22 cellular contexts compared by ENCODE assay signal in genomic region chr20:53760025-53760441, GRCh38.
A peak's percentile ranks its signal among the peaks of the same experiment; 100 is the strongest.
DNase-seq lines count a peak whose midpoint lies in the region; ATAC-seq and TF ChIP-seq lines count a peak whose summit lies in the region.
"Had no signal": no experiment of that assay in that cellular context is flagged by ENCODE, and none has a peak within 500 bp of the region (broad histone marks: within the 10 kb centered on the region; RNA-seq: fewer than 3 reads in every experiment).

No MANE protein-coding gene starts in this region.

- H3K79me2 ChIP-seq in SK-N-SH (ENCODE audit: insufficient read depth) (no peaks in the 10 kb centered on the region), PC-3 (ENCODE audit: low read length) (no peaks in the 10 kb centered on the region)
- H3K79me2 ChIP-seq: hepatocyte had no signal

- H3K4me1 ChIP-seq in SK-N-SH (ENCODE audit: control insufficient read depth in 1 of 2, insufficient read depth in 2 of 2, low read depth in 1 of 2, low read length in 1 of 2) (0 out of 4 replicates have a peak, but pooled peaks cover 0 to 4% of the 10 kb centered on the region in 2 experiments), PC-3 (ENCODE audit: insufficient read depth, low read length) (peaks cover 17% of the 10 kb centered on the region), mesenchymal stem cell (ENCODE audit: control insufficient read depth, insufficient read depth, low read depth, low read length) (no peaks in the 10 kb centered on the region)
- H3K4me1 ChIP-seq: tibial artery had no signal

- no peak overlapping the region for H3K23ac ChIP-seq in mesenchymal stem cell (ENCODE audit: low read length in 2 of 2)

- no peak overlapping the region for H2BK12ac ChIP-seq in mesenchymal stem cell (ENCODE audit: low read length in 2 of 2)

- no peak overlapping the region for H3K14ac ChIP-seq in mesenchymal stem cell (ENCODE audit: low read length in 2 of 2)

- TF ChIP-seq CTCF in SK-N-SH (IDR thresholded peaks at IDR 0.05) (no peak), PC-3 (conservative IDR thresholded peaks at IDR 0.05; ENCODE audit: low read depth, low read length) (no peak)

- H3K27me3 ChIP-seq in SK-N-SH (ENCODE audit: insufficient read depth): no peaks in the 10 kb centered on the region
- H3K27me3 ChIP-seq in PC-3 (ENCODE audit: low read length): no peaks in the 10 kb centered on the region
- no peaks in the 10 kb centered on the region for H3K27me3 ChIP-seq in mesenchymal stem cell (ENCODE audit: control insufficient read depth in 1 of 2, insufficient read depth in 1 of 2, low read length in 2 of 2)
- H3K27me3 ChIP-seq: cardiac muscle cell, hepatocyte, tibial artery had no signal

- 92% methylated on average over 4 of the region's 4 CpGs for WGBS in SK-N-SH (ENCODE audit: low lambda C conversion rate)
- 97% methylated on average over 4 of the region's 4 CpGs for WGBS in mesenchymal stem cell

- BruUV-seq in PC-3 (replicated peaks; lab: Mats Ljungman, UMichigan): no TSS peak

- H3F3A ChIP-seq in SK-N-SH (replicated peaks; ENCODE audit: insufficient read depth) (peaks cover 4% of the 10 kb centered on the region), PC-3 (ENCODE audit: low read length, unreplicated experiment) (peaks cover 4% of the 10 kb centered on the region)

- H4K91ac ChIP-seq in mesenchymal stem cell (ENCODE audit: low read length): no peak overlapping the region

- H2BK120ac ChIP-seq in mesenchymal stem cell (ENCODE audit: low read depth, low read length): no peak overlapping the region

- no peak for ATAC-seq in SK-N-SH treated with all-trans-retinoic acid at 6 μM for 48 hours
- ATAC-seq in HG03064 (IDR thresholded peaks at IDR 0.05; ENCODE audit: low read depth, unreplicated experiment): peak; percentile 62
- no peak for ATAC-seq in HG02981 (IDR thresholded peaks at IDR 0.05; ENCODE audit: unreplicated experiment)
- ATAC-seq in PC-3: no peak
- ATAC-seq: activated CD8-positive, alpha-beta T cell treated with anti-CD3 and anti-CD28 coated beads for 36 hours; sciatic nerve had no signal

- no peak overlapping the region for H3K18ac ChIP-seq in mesenchymal stem cell (ENCODE audit: low read depth in 1 of 2, low read length in 2 of 2)

- H3K9me3 ChIP-seq in SK-N-SH (no peaks in the 10 kb centered on the region), PC-3 (ENCODE audit: low read length) (no peaks in the 10 kb centered on the region), mesenchymal stem cell (ENCODE audit: control insufficient read depth, low read length) (no peaks in the 10 kb centered on the region)
- H3K9me3 ChIP-seq: tibial artery had no signal

- H2BK15ac ChIP-seq in mesenchymal stem cell (ENCODE audit: low read depth, poor library complexity, severe bottlenecking): no peak overlapping the region

- H2AK5ac ChIP-seq in mesenchymal stem cell (ENCODE audit: low read length, severe bottlenecking): no peak overlapping the region

- no peak overlapping the region for H4K8ac ChIP-seq in mesenchymal stem cell (ENCODE audit: low read length)

- CTCF ChIA-PET in SK-N-SH (lab: Yijun Ruan, JAX) (no interaction called here), PC-3 (lab: Charles Lee) (no interaction called here)

- H3K4me3 ChIP-seq in SK-N-SH (ENCODE audit: low read depth in 2 of 2, low read length in 1 of 2) (no peak overlapping the region), PC-3 (ENCODE audit: low read length) (no peak overlapping the region), mesenchymal stem cell (ENCODE audit: insufficient read depth in 1 of 2, low read depth in 1 of 2, low read length in 2 of 2) (no peak overlapping the region)
- H3K4me3 ChIP-seq: cardiac muscle cell, hepatocyte, tibial artery had no signal

- no peaks in the 10 kb centered on the region for H3K36me3 ChIP-seq in SK-N-SH (replicated peaks in 1 of 2; ENCODE audit: control insufficient read depth in 1 of 2, insufficient read depth in 2 of 2, low read length in 1 of 2)
- no peaks in the 10 kb centered on the region for H3K36me3 ChIP-seq in PC-3 (ENCODE audit: low read depth, low read length)
- H3K36me3 ChIP-seq in mesenchymal stem cell (ENCODE audit: control insufficient read depth in 1 of 2, insufficient read depth in 2 of 2, low read depth in 1 of 2, low read length in 2 of 2): no peaks in the 10 kb centered on the region
- H3K36me3 ChIP-seq: cardiac muscle cell, tibial artery had no signal

- intact Hi-C loops in PC-3 (cut with micrococcal nuclease): no loop called here

- no peak overlapping the region for H3K9ac ChIP-seq in SK-N-SH
- no peak overlapping the region for H3K9ac ChIP-seq in PC-3 (ENCODE audit: low read length)
- no peak overlapping the region for H3K9ac ChIP-seq in mesenchymal stem cell (ENCODE audit: low read length)

- DNase-seq in SK-N-SH: no peak
- peak; percentile 92 for DNase-seq in NOMO-1 treated with DMSO at 0.1 percent for 48 hours (lab: John Stamatoyannopoulos, UW; ENCODE audit: unreplicated experiment)
- DNase-seq in PC-3: no peak
- DNase-seq in GF-D8 (lab: John Stamatoyannopoulos, UW): no peak
- DNase-seq in mesenchymal stem cell: no peak
- DNase-seq: activated CD8-positive, alpha-beta T cell treated with anti-CD3 and anti-CD28 coated beads for 36 hours; C1 segment of cervical spinal cord; DMS53; kidney glomerular epithelial cell; NCI-H187; NCI-H526; occipital lobe; stimulated activated CD4-positive, alpha-beta T cell treated with anti-CD3 and anti-CD28 coated beads, Interleukin-1b, Interleukin-23, amount 100 ng/mL, for 48 hours; tibial artery had no signal

- H3K27ac ChIP-seq in SK-N-SH (ENCODE audit: low read depth in 2 of 2, low read length in 1 of 2) (no peak overlapping the region), PC-3 (ENCODE audit: low read length) (no peak overlapping the region), mesenchymal stem cell (ENCODE audit: low read length, poor library complexity, severe bottlenecking) (no peak overlapping the region)
- H3K27ac ChIP-seq: 22Rv1, cardiac muscle cell, hepatocyte, tibial artery, VCaP had no signal

- no peak for TF ChIP-seq RAD21 in SK-N-SH (IDR thresholded peaks at IDR 0.05; ENCODE audit: low read length)

- no peak overlapping the region for H3K4me2 ChIP-seq in SK-N-SH
- no peak overlapping the region for H3K4me2 ChIP-seq in PC-3 (ENCODE audit: low read length)
- H3K4me2 ChIP-seq in mesenchymal stem cell (ENCODE audit: low read length, poor library complexity, severe bottlenecking): no peak overlapping the region
- H3K4me2 ChIP-seq: hepatocyte had no signal

- no peaks in the 10 kb centered on the region for H3K79me1 ChIP-seq in mesenchymal stem cell (replicated peaks; ENCODE audit: low read length, poor library complexity, severe bottlenecking)

- no peak overlapping the region for H2BK5ac ChIP-seq in mesenchymal stem cell (ENCODE audit: low read depth, low read length, poor library complexity, severe bottlenecking)

- TF ChIP-seq EP300 in SK-N-SH (IDR thresholded peaks at IDR 0.05; ENCODE audit: borderline replicate concordance in 1 of 2, low read depth in 1 of 2, low read length in 1 of 2): no peak

- H4K20me1 ChIP-seq in SK-N-SH (ENCODE audit: insufficient read depth): no peaks in the 10 kb centered on the region
- H4K20me1 ChIP-seq in PC-3 (ENCODE audit: low read length): no peaks in the 10 kb centered on the region

- no peaks in the 10 kb centered on the region for H3K9me2 ChIP-seq in SK-N-SH
- H3K9me2 ChIP-seq in PC-3 (replicated peaks; ENCODE audit: low read length): no peaks in the 10 kb centered on the region

- POLR2A ChIA-PET in SK-N-SH (lab: Yijun Ruan, JAX) (no interaction called here), PC-3 (lab: Charles Lee; ENCODE audit: unreplicated experiment) (no interaction called here)

- no peak overlapping the region for H3K4ac ChIP-seq in mesenchymal stem cell (ENCODE audit: low read depth in 1 of 2, low read length in 2 of 2)

- H2AFZ ChIP-seq in SK-N-SH (ENCODE audit: low read depth) (no peak overlapping the region), PC-3 (ENCODE audit: low read length) (no peak overlapping the region), mesenchymal stem cell (ENCODE audit: low read depth, low read length) (no peak overlapping the region)
- H2AFZ ChIP-seq: hepatocyte had no signal

TF ChIP-seq in SK-N-SH, 30 proteins besides CTCF, POLR2A, EP300 and RAD21:
- TF ChIP-seq TCF12 (IDR thresholded peaks at IDR 0.05): no peak
- TF ChIP-seq MAX (IDR thresholded peaks at IDR 0.05; ENCODE audit: low read depth): no peak
- TF ChIP-seq MEF2A (IDR thresholded peaks at IDR 0.05; ENCODE audit: borderline replicate concordance, low read depth): peak; percentile 7; the same call in 1 of the 2 replicates

TF ChIP-seq in SK-N-SH treated with all-trans-retinoic acid at 6 μM for 48 hours, 23 proteins besides CTCF, POLR2A, EP300 and RAD21 (continues in another document):
- no peak for TF ChIP-seq TSHZ2 (CRISPR knock-in tag; IDR thresholded peaks at IDR 0.05)
- TF ChIP-seq GLIS3 (CRISPR knock-in tag; IDR thresholded peaks at IDR 0.05): no peak
- no peak for TF ChIP-seq RARB (CRISPR knock-in tag; IDR thresholded peaks at IDR 0.05)
- no peak for TF ChIP-seq SNAI2 (CRISPR knock-in tag; IDR thresholded peaks at IDR 0.05)
